In the genomic region with DNA sequence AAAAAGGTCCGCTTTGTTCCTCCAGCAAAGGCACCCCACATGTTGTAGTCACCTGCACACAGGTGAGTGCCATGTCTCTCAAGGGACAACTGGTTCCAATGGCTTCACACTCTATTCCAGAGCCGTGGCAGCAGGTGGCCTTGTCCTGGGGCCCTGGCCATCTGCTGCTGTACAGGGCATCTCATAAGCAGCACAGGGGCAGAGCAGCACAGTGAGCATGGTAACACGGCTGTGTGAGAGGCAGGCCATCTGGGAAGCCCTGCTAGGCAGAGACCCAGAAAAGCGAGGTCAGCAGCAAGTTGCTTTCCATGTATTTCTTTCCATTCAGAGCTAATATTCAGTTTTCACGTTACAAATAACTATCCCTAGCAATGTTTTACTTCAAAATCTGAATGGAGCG, we compare ENCODE assay signal across 23 cellular contexts.
"Had no signal": no experiment of that assay in that cellular context is flagged by ENCODE, and none has a peak within 500 bp of the region (broad histone marks: within the 10 kb centered on the region; RNA-seq: fewer than 3 reads in every experiment).

No MANE protein-coding gene starts in this region.

- H3K9ac ChIP-seq: parathyroid adenoma had no signal

- H3K27ac ChIP-seq: esophagus squamous epithelium, heart right ventricle, left lung, parathyroid adenoma, prostate gland, spleen, thoracic aorta, transverse colon, upper lobe of right lung, uterus had no signal

- H3K4me3 ChIP-seq: esophagus squamous epithelium, heart right ventricle, left lung, mucosa of descending colon, prostate gland, skin epidermis, spleen, thoracic aorta, transverse colon, upper lobe of right lung, uterus had no signal

- H3K9me3 ChIP-seq: esophagus squamous epithelium, left lung, prostate gland, thoracic aorta, transverse colon, upper lobe of right lung, uterus had no signal

- DNase-seq: cortex of kidney; effector memory CD8-positive, alpha-beta T cell; erythroblast; esophagus squamous epithelium; foreskin melanocyte; glutamatergic neuron; heart right ventricle; hippocampal formation; left cardiac atrium; left lung; mesenchymal stem cell; mucosa of descending colon; naive B cell; spleen; stimulated activated CD4-positive, alpha-beta T cell treated with anti-CD3 and anti-CD28 coated beads, Interleukin-4, amount 100 ng/mL, for 4 hours; stimulated activated naive CD8-positive, alpha-beta T cell treated with anti-CD3 and anti-CD28 coated beads, Interleukin-15, Interleukin-2, amounts not matched to agents 100 U/mL and 50 U/mL, for 24 hours; transverse colon; upper lobe of right lung; uterus had no signal

- H3K4me1 ChIP-seq: esophagus squamous epithelium, left lung, parathyroid adenoma, prostate gland, transverse colon, upper lobe of right lung, uterus had no signal

- H3K27me3 ChIP-seq: left lung, transverse colon, upper lobe of right lung, uterus had no signal

- H3K36me3 ChIP-seq: esophagus squamous epithelium, heart right ventricle, left lung, prostate gland, spleen, thoracic aorta, transverse colon, upper lobe of right lung, uterus had no signal
